8 cellular contexts compared by ENCODE assay signal in the genomic region with DNA sequence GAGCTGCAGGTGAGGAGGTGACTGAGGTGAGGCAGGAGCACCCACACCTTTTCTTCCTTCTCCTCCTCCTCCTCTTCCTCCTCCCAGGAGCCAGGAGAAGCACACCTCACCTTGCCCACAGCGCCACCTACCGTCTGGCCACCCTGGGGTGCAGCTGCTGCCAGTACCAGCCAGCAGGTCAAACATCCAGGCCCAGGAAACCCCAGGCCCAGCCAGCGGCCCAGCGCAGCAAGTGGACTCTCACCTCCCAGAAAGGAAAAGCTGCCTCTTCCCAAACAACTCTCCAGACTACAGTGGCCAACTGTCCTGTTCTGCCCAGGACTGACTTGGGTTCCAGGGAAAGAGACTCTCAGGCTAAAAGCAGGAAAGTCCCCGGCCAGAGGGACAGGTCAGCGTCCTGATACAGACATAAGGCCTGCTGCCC.
DNase-seq lines count a peak whose midpoint lies in the region; ATAC-seq and TF ChIP-seq lines count a peak whose summit lies in the region.

No MANE protein-coding gene starts in this region.

- H3K27me3 ChIP-seq in iPS DF 6.9 (ENCODE audit: control insufficient read depth, insufficient read depth, low read length), result no peaks in the 10 kb centered on the region

- H3K27ac ChIP-seq in iPS DF 6.9 (ENCODE audit: low read length), result no peak overlapping the region

- no peaks in the 10 kb centered on the region for H3K36me3 ChIP-seq in iPS DF 6.9 (ENCODE audit: control insufficient read depth, insufficient read depth, low read length)

- ATAC-seq in SK-N-SH treated with all-trans-retinoic acid at 6 μM for 48 hours (peak; percentile 71), GM18868 (IDR thresholded peaks at IDR 0.05; ENCODE audit: unreplicated experiment) (no peak), GM18861 (IDR thresholded peaks at IDR 0.05; ENCODE audit: unreplicated experiment) (no peak)

- H3K4me1 ChIP-seq in iPS DF 6.9 (ENCODE audit: control insufficient read depth, insufficient read depth, low read length), result peaks cover 5% of the 10 kb centered on the region

- DNase-seq in CMK (ENCODE audit: low read depth) (peak; percentile 20), HS-27A (ENCODE audit: low read depth) (peak; percentile 19), amniotic epithelial cell (ENCODE audit: low read depth) (peak; percentile 36), iPS DF 6.9 (ENCODE audit: low read depth, low spot score) (peak; percentile 52)
- DNase-seq in stimulated activated CD4-positive, alpha-beta T cell treated with anti-CD3 and anti-CD28 coated beads, Interleukin-2, amount 100 ng/mL, for 24 hours, result peak; percentile 70 to 78

- H3K4me3 ChIP-seq in iPS DF 6.9 (ENCODE audit: low read length), result no peak overlapping the region

- no peaks in the 10 kb centered on the region for H3K9me3 ChIP-seq in iPS DF 6.9 (ENCODE audit: control insufficient read depth, insufficient read depth, low read length)

- WGBS in iPS DF 6.9 (ENCODE audit: insufficient coverage, insufficient read length), result no CpG with 5 or more reads among the region's 6 CpGs

TF ChIP-seq in SK-N-SH treated with all-trans-retinoic acid at 6 μM for 48 hours, 23 proteins besides CTCF, POLR2A, EP300 and RAD21:
- TF ChIP-seq TCF4 (CRISPR knock-in tag; IDR thresholded peaks at IDR 0.05; ENCODE audit: borderline replicate concordance) (no peak), GLIS3 (CRISPR knock-in tag; IDR thresholded peaks at IDR 0.05) (no peak)

Comparison
In these comparisons a context has a peak if more than half of its experiments do, and no peak if none do; other contexts are left out.
1. DNase-seq: peak in every context shown above with its lines; median percentile 74 in stimulated activated CD4-positive, alpha-beta T cell treated with anti-CD3 and anti-CD28 coated beads, Interleukin-2, amount 100 ng/mL, for 24 hours; 52 in iPS DF 6.9; 36 in amniotic epithelial cell; 20 in CMK; 19 in HS-27A.